8 cellular contexts compared by ENCODE assay signal in genomic region chr19:17947815-17948473, GRCh38. TPM values are rescaled to one million over a fixed set of nuclear protein-coding genes. Genes with fewer than 3 reads are reported as not detected.
A peak's percentile ranks its signal among the peaks of the same experiment; 100 is the strongest.
DNase-seq lines count a peak whose midpoint lies in the region; ATAC-seq and TF ChIP-seq lines count a peak whose summit lies in the region.

No MANE protein-coding gene starts in this region.

- H3K27me3 ChIP-seq in NT2/D1 (ENCODE audit: insufficient read depth, insufficient read length): peaks cover 36% of the 10 kb centered on the region

- no peaks in the 10 kb centered on the region for H3K9me3 Mint-ChIP-seq in endothelial cell (ENCODE audit: unreplicated experiment)

- no peak overlapping the region for H3K27ac Mint-ChIP-seq in endothelial cell (ENCODE audit: unreplicated experiment)

- H3K4me1 Mint-ChIP-seq in endothelial cell (ENCODE audit: unreplicated experiment): peaks cover 19% of the 10 kb centered on the region

- H3K4me1 ChIP-seq in NT2/D1 (ENCODE audit: insufficient read depth, insufficient read length): peaks cover 17% of the 10 kb centered on the region

- DNase-seq in COLO668 (lab: John Stamatoyannopoulos, UW; ENCODE audit: unreplicated experiment) (peak; percentile 98), HuH-7.5 (ENCODE audit: low spot score) (peak; percentile 99), NT2/D1 (ENCODE audit: low read depth, low spot score) (peak; percentile 87), endothelial cell (ENCODE audit: low spot score) (peak; percentile 99), midbrain (lab: John Stamatoyannopoulos, UW) (peak; percentile 95)
- DNase-seq in activated CD8-positive, alpha-beta memory T cell treated with anti-CD3 and anti-CD28 coated beads, Interleukin-2, amount 50 U/mL, for 1 hour (ENCODE audit: extremely low read depth): peak; percentile 88
- peak; percentile 91 to 95 for DNase-seq in stimulated activated CD8-positive, alpha-beta memory T cell treated with anti-CD3 and anti-CD28 coated beads, Interleukin-15, amount 100 ng/mL, for 4 hours (ENCODE audit: low read depth in 2 of 2)

- peak; percentile 37 for ATAC-seq in GM21447 (IDR thresholded peaks at IDR 0.05; ENCODE audit: unreplicated experiment)

- no peak overlapping the region for H3K4me3 Mint-ChIP-seq in endothelial cell (ENCODE audit: unreplicated experiment)

- peak overlapping the region; percentile 50 for H3K4me3 ChIP-seq in NT2/D1 (ENCODE audit: insufficient read length, low read depth)

- TF ChIP-seq CTCF in endothelial cell (IDR thresholded peaks at IDR 0.05; ENCODE audit: unreplicated experiment): no peak

- H3K9me3 ChIP-seq in NT2/D1 (ENCODE audit: insufficient read depth, low read length): no peaks in the 10 kb centered on the region

- peaks cover 24% of the 10 kb centered on the region for H3K27me3 Mint-ChIP-seq in endothelial cell (ENCODE audit: unreplicated experiment)

- H3K9ac ChIP-seq in NT2/D1 (ENCODE audit: insufficient read length, low read depth): peak overlapping the region; percentile 88

- H3K36me3 Mint-ChIP-seq in endothelial cell (ENCODE audit: low read depth, unreplicated experiment): peaks cover 8% of the 10 kb centered on the region

- peaks cover 30% of the 10 kb centered on the region for H3K36me3 ChIP-seq in NT2/D1 (ENCODE audit: insufficient read depth, insufficient read length, low read length)

RNA-seq across cellular contexts. Expression of gene CCDC124, which starts 15.1 kb away (rescaled TPM):
- total RNA-seq in endothelial cell (ENCODE audit: unreplicated experiment): 68.2 TPM

RNA-seq across cellular contexts. Expression of gene KCNN1, which starts 19.0 kb away (rescaled TPM):
- total RNA-seq in endothelial cell (ENCODE audit: unreplicated experiment): 19.3 TPM

Comparison
In these comparisons a context has a peak if more than half of its experiments do, and no peak if none do; other contexts are left out.
1. Peak in every context shown above with its lines: DNase-seq, ATAC-seq and H3K4me3 ChIP-seq.